In genomic region chr2:170928824-170929685, GRCh38 we compare ENCODE assay signal across 8 cellular contexts. TPM values are rescaled to one million over a fixed set of nuclear protein-coding genes. Genes with fewer than 3 reads are reported as not detected.
A peak's percentile ranks its signal among the peaks of the same experiment; 100 is the strongest.
DNase-seq lines count a peak whose midpoint lies in the region; ATAC-seq, FAIRE-seq and TF ChIP-seq lines count a peak whose summit lies in the region.

Gene GORASP2 (plus strand): TSS chr2:170929253. CDS start chr2:170929341, 88 bp downstream.

- ATAC-seq in RWPE2 (ENCODE audit: low read depth) (peak; percentile 93), natural killer cell (peak; percentile 89 to 97 (median 89))

- peaks cover 25% of the 10 kb centered on the region for H3K9me3 Mint-ChIP-seq in activated T-helper 2 cell treated with anti-CD3 and anti-CD28 coated beads, Interferon-gamma antibody, Interleukin-2, Interleukin-4, amounts not matched to agents 10 μg/mL and 5 μg/mL and 100 μg/mL, durations not matched to agents 14 hours and 24 hours and 36 hours
- H3K9me3 Mint-ChIP-seq in natural killer cell = no peaks in the 10 kb centered on the region

- H3K4me1 ChIP-seq in ES-I3 (ENCODE audit: insufficient read depth, low read length) = no peaks in the 10 kb centered on the region
- H3K4me1 ChIP-seq in RWPE2 (ENCODE audit: insufficient read depth, poor library complexity, severe bottlenecking) = peaks cover 5% of the 10 kb centered on the region

- no peaks in the 10 kb centered on the region for H3K27me3 Mint-ChIP-seq in activated T-helper 2 cell treated with anti-CD3 and anti-CD28 coated beads, Interferon-gamma antibody, Interleukin-2, Interleukin-4, amounts not matched to agents 10 μg/mL and 5 μg/mL and 100 μg/mL, durations not matched to agents 14 hours and 24 hours and 36 hours (ENCODE audit: low read depth)
- no peaks in the 10 kb centered on the region for H3K27me3 Mint-ChIP-seq in natural killer cell (ENCODE audit: low read depth in 2 of 2)

- DNase-seq in H54 (ENCODE audit: insufficient read length, low spot score) (peak; percentile 95), LoVo (ENCODE audit: low spot score) (peak; percentile 99), RWPE2 (ENCODE audit: low spot score) (peak; percentile 99), fibroblast of mammary gland (ENCODE audit: low read depth) (peak; percentile 99), natural killer cell (peak; percentile 96)
- peak; percentile 98 for DNase-seq in activated T-helper 2 cell treated with anti-CD3 and anti-CD28 coated beads, Interferon-gamma antibody, Interleukin-2, Interleukin-4, amounts not matched to agents 10 μg/mL and 5 μg/mL and 100 μg/mL, durations not matched to agents 14 hours and 24 hours and 36 hours (ENCODE audit: low spot score)
- peak; percentile 98 for DNase-seq in stimulated activated naive CD4-positive, alpha-beta T cell treated with Interleukin-2 at 50 U/mL for 16 hours (lab: John Stamatoyannopoulos, UW)

- H3K4me3 ChIP-seq in RWPE2 (ENCODE audit: severe bottlenecking) (peak within 1 kb of the TSS; percentile 80), fibroblast of mammary gland (ENCODE audit: control insufficient read depth, low read depth, low read length) (peak within 1 kb of the TSS; percentile 97)

- peak; percentile 99 for TF ChIP-seq CTCF in RWPE2 (IDR thresholded peaks at IDR 0.05; ENCODE audit: poor library complexity, severe bottlenecking)
- peak; percentile 81 for TF ChIP-seq CTCF in fibroblast of mammary gland (conservative IDR thresholded peaks at IDR 0.05; ENCODE audit: control insufficient read depth, insufficient read depth, low read depth, low read length)
- peak; percentile 97 for TF ChIP-seq CTCF in natural killer cell (IDR thresholded peaks at IDR 0.05)

- H3K4me1 Mint-ChIP-seq in activated T-helper 2 cell treated with anti-CD3 and anti-CD28 coated beads, Interferon-gamma antibody, Interleukin-2, Interleukin-4, amounts not matched to agents 10 μg/mL and 5 μg/mL and 100 μg/mL, durations not matched to agents 14 hours and 24 hours and 36 hours (ENCODE audit: low read depth) = peaks cover 45% of the 10 kb centered on the region
- peaks cover 45 to 54% of the 10 kb centered on the region in 2 donors for H3K4me1 Mint-ChIP-seq in natural killer cell

- intact Hi-C loops in activated T-helper 2 cell treated with anti-CD3 and anti-CD28 coated beads, Interferon-gamma antibody, Interleukin-2, Interleukin-4, amounts not matched to agents 10 μg/mL and 5 μg/mL and 100 μg/mL, durations not matched to agents 14 hours and 24 hours and 36 hours (cut with micrococcal nuclease) = loop anchor here (1.0 to 10.0 kb wide), 8 partner anchors 232 to 1626 kb away; partner anchors contain the start of genes DCAF17, DYNC1I2, METTL5 and PDK1
- intact Hi-C loops in natural killer cell (cut with micrococcal nuclease) = loop anchor here (1.0 to 5.0 kb wide), 6 partner anchors 158 to 1628 kb away; partner anchors contain the start of genes DCAF17, PDK1 and PPIG

- H3K36me3 ChIP-seq in ES-I3 (ENCODE audit: insufficient read depth, low read length) = no peaks in the 10 kb centered on the region
- peaks cover 23% of the 10 kb centered on the region for H3K36me3 ChIP-seq in RWPE2 (ENCODE audit: low read depth)

- peak within 1 kb of the TSS; percentile 92 for H3K4me3 Mint-ChIP-seq in activated T-helper 2 cell treated with anti-CD3 and anti-CD28 coated beads, Interferon-gamma antibody, Interleukin-2, Interleukin-4, amounts not matched to agents 10 μg/mL and 5 μg/mL and 100 μg/mL, durations not matched to agents 14 hours and 24 hours and 36 hours (ENCODE audit: low read depth)
- peak within 1 kb of the TSS; percentile 96 for H3K4me3 Mint-ChIP-seq in natural killer cell

- peak; percentile 90 for TF ChIP-seq POLR2A in H54 (IDR thresholded peaks at IDR 0.05; ENCODE audit: low read depth, low read length)

- H3K27ac ChIP-seq in RWPE2 (ENCODE audit: poor library complexity, severe bottlenecking) = peak within 1 kb of the TSS; percentile 72

- no peaks in the 10 kb centered on the region for H3K27me3 ChIP-seq in RWPE2 (ENCODE audit: insufficient read depth, poor library complexity, severe bottlenecking)

- H3K36me3 Mint-ChIP-seq in activated T-helper 2 cell treated with anti-CD3 and anti-CD28 coated beads, Interferon-gamma antibody, Interleukin-2, Interleukin-4, amounts not matched to agents 10 μg/mL and 5 μg/mL and 100 μg/mL, durations not matched to agents 14 hours and 24 hours and 36 hours (ENCODE audit: low read depth) = peaks cover 47% of the 10 kb centered on the region
- no peaks in the 10 kb centered on the region for H3K36me3 Mint-ChIP-seq in natural killer cell

- peak within 1 kb of the TSS; percentile 81 for H3K9ac ChIP-seq in ES-I3 (ENCODE audit: low read depth, low read length)

- H3K9me3 ChIP-seq in ES-I3 (ENCODE audit: control insufficient read depth, insufficient read depth, low read length) (peaks cover 4% of the 10 kb centered on the region; the same call in 1 of the 2 replicates), RWPE2 (ENCODE audit: severe bottlenecking) (peaks cover 1% of the 10 kb centered on the region)

- peak within 1 kb of the TSS; percentile 94 for H3K27ac Mint-ChIP-seq in activated T-helper 2 cell treated with anti-CD3 and anti-CD28 coated beads, Interferon-gamma antibody, Interleukin-2, Interleukin-4, amounts not matched to agents 10 μg/mL and 5 μg/mL and 100 μg/mL, durations not matched to agents 14 hours and 24 hours and 36 hours
- peak within 1 kb of the TSS; percentile 93 to 94 for H3K27ac Mint-ChIP-seq in natural killer cell

- FAIRE-seq in H54 (lab: Jason Lieb, UNC) = peak; percentile 96

RNA-seq across cellular contexts. Expression of gene GORASP2, which starts in this region (rescaled TPM):
- 92.4 and 92.8 TPM in 2 replicates for total RNA-seq in activated T-helper 2 cell treated with anti-CD3 and anti-CD28 coated beads, Interferon-gamma antibody, Interleukin-2, Interleukin-4, amounts not matched to agents 10 μg/mL and 5 μg/mL and 100 μg/mL, durations not matched to agents 14 hours and 24 hours and 36 hours
- 10 to 100 TPM; 75.3 to 94.5 (median 80.3) TPM for total RNA-seq in natural killer cell

Comparison
In these comparisons a context has a peak if more than half of its experiments do, and no peak if none do; other contexts are left out.
1. Peak in every context shown above with its lines: DNase-seq, ATAC-seq, H3K4me3 ChIP-seq and H3K27ac ChIP-seq.